8 cellular contexts compared by ENCODE assay signal in genomic region chr14:100246809-100247428, GRCh38. TPM values are rescaled to one million over a fixed set of nuclear protein-coding genes. Genes with fewer than 3 reads are reported as not detected.
A peak's percentile ranks its signal among the peaks of the same experiment; 100 is the strongest.
DNase-seq lines count a peak whose midpoint lies in the region; ATAC-seq, FAIRE-seq and TF ChIP-seq lines count a peak whose summit lies in the region.

No MANE protein-coding gene starts in this region.

- TF ChIP-seq CTCF in fibroblast of mammary gland (conservative IDR thresholded peaks at IDR 0.05; ENCODE audit: control insufficient read depth, insufficient read depth, low read depth, low read length) = peak; percentile 68
- no peak for TF ChIP-seq CTCF in omental fat pad (IDR thresholded peaks at IDR 0.05)

- peaks cover 23% of the 10 kb centered on the region for H3K36me3 Mint-ChIP-seq in activated CD8-positive, alpha-beta memory T cell treated with anti-CD3 and anti-CD28 coated beads, Interleukin-2, amount 10 ng/mL, durations not matched to agents 7 days and 5 days

- no peak for DNase-seq in activated CD8-positive, alpha-beta memory T cell treated with anti-CD3 and anti-CD28 coated beads, Interleukin-2, amount 10 ng/mL, durations not matched to agents 7 days and 5 days
- DNase-seq in activated CD8-positive, alpha-beta memory T cell treated with anti-CD3 and anti-CD28 coated beads, Interleukin-2, amount 50 U/mL, for 4 hours = no peak
- DNase-seq in NCI-H128 (lab: John Stamatoyannopoulos, UW; ENCODE audit: unreplicated experiment) (peak; percentile 71), SW480 (ENCODE audit: low spot score) (peak; percentile 82), fibroblast of mammary gland (ENCODE audit: low read depth) (peak; percentile 60), omental fat pad (ENCODE audit: low spot score) (no peak), GM12891 (ENCODE audit: insufficient read length, low spot score) (no peak)

- H3K27ac Mint-ChIP-seq in activated CD8-positive, alpha-beta memory T cell treated with anti-CD3 and anti-CD28 coated beads, Interleukin-2, amount 10 ng/mL, durations not matched to agents 7 days and 5 days = peak overlapping the region; percentile 51

- H3K4me1 Mint-ChIP-seq in activated CD8-positive, alpha-beta memory T cell treated with anti-CD3 and anti-CD28 coated beads, Interleukin-2, amount 10 ng/mL, durations not matched to agents 7 days and 5 days = peaks cover 56% of the 10 kb centered on the region

- no peak overlapping the region for H3K4me3 Mint-ChIP-seq in activated CD8-positive, alpha-beta memory T cell treated with anti-CD3 and anti-CD28 coated beads, Interleukin-2, amount 10 ng/mL, durations not matched to agents 7 days and 5 days

- CTCF ChIA-PET in activated CD8-positive, alpha-beta memory T cell treated with anti-CD3 and anti-CD28 coated beads, Interleukin-2, amount 10 ng/mL, durations not matched to agents 7 days and 5 days (lab: Charles Lee) = interaction anchor here (0.7 to 2.7 kb wide), 8 partner anchors 10 to 54 kb away, joined by 3 to 10 read pairs (median 5); no protein-coding TSS in a partner anchor

- H3K27me3 Mint-ChIP-seq in activated CD8-positive, alpha-beta memory T cell treated with anti-CD3 and anti-CD28 coated beads, Interleukin-2, amount 10 ng/mL, durations not matched to agents 7 days and 5 days = no peaks in the 10 kb centered on the region

- TF ChIP-seq POLR2A in GM12891 (IDR thresholded peaks at IDR 0.05; ENCODE audit: low read depth, low read length) = no peak

- H3K9me3 Mint-ChIP-seq in activated CD8-positive, alpha-beta memory T cell treated with anti-CD3 and anti-CD28 coated beads, Interleukin-2, amount 10 ng/mL, durations not matched to agents 7 days and 5 days (ENCODE audit: low read depth) = no peaks in the 10 kb centered on the region

- FAIRE-seq in GM12891 (lab: Jason Lieb, UNC) = no peak

- peak; percentile 64 for ATAC-seq in activated CD8-positive, alpha-beta memory T cell treated with anti-CD3 and anti-CD28 coated beads, Interleukin-2, amount 10 ng/mL, durations not matched to agents 7 days and 5 days
- ATAC-seq in omental fat pad (ENCODE audit: low FRiP score) (peak; percentile 46), GM19452 (IDR thresholded peaks at IDR 0.05; ENCODE audit: unreplicated experiment) (no peak)

- H3K4me3 ChIP-seq in fibroblast of mammary gland (ENCODE audit: control insufficient read depth, low read depth, low read length) = no peak overlapping the region

TF ChIP-seq in GM12891, 5 proteins besides CTCF, POLR2A, EP300 and RAD21:
- no peak for TF ChIP-seq POU2F2 (IDR thresholded peaks at IDR 0.05; ENCODE audit: low read depth, low read length)
- TF ChIP-seq SPI1 (IDR thresholded peaks at IDR 0.05; ENCODE audit: low read depth, low read length) = no peak
- no peak for TF ChIP-seq POLR2AphosphoS5 (IDR thresholded peaks at IDR 0.05; ENCODE audit: low read depth, low read length)
- no peak for TF ChIP-seq TAF1 (IDR thresholded peaks at IDR 0.05; ENCODE audit: low read depth, low read length)
- no peak for TF ChIP-seq PAX5 (IDR thresholded peaks at IDR 0.05; ENCODE audit: insufficient read depth, low read length, severe bottlenecking)

RNA-seq across cellular contexts. Expression of gene YY1, which starts 8.0 kb away (rescaled TPM):
- 100 to 1,000 TPM in 1 of 2 experiments, 10 to 100 TPM in 1; 85.3 to 116 TPM for total RNA-seq in activated CD8-positive, alpha-beta memory T cell treated with anti-CD3 and anti-CD28 coated beads, Interleukin-2, amount 10 ng/mL, durations not matched to agents 7 days and 5 days
- 10 to 100 TPM; 45.1 to 55.5 (median 48.6) TPM for total RNA-seq in omental fat pad
- polyA plus RNA-seq in GM12891 (2012; ENCODE audit: low read depth, missing spikeins) = 36.2 TPM

RNA-seq across cellular contexts. Expression of gene SLC25A29, which starts 59.3 kb away (rescaled TPM):
- total RNA-seq in activated CD8-positive, alpha-beta memory T cell treated with anti-CD3 and anti-CD28 coated beads, Interleukin-2, amount 10 ng/mL, durations not matched to agents 7 days and 5 days = 10 to 100 TPM; 15.9 to 21.6 TPM
- 10 to 100 TPM; 29.7 to 72.2 (median 50.2) TPM for total RNA-seq in omental fat pad
- polyA plus RNA-seq in GM12891 (2012; ENCODE audit: low read depth, missing spikeins) = 3.8 TPM

Comparison
In these comparisons a context has a peak if more than half of its experiments do, and no peak if none do; other contexts are left out.
1. DNase-seq: peak in NCI-H128 (single experiment), SW480 (single experiment) and fibroblast of mammary gland (single experiment); none in activated CD8-positive, alpha-beta memory T cell treated with anti-CD3 and anti-CD28 coated beads, Interleukin-2, amount 10 ng/mL, durations not matched to agents 7 days and 5 days (single experiment), activated CD8-positive, alpha-beta memory T cell treated with anti-CD3 and anti-CD28 coated beads, Interleukin-2, amount 50 U/mL, for 4 hours (single experiment), omental fat pad (single experiment) and GM12891 (single experiment).